34 cellular contexts compared by ENCODE assay signal in genomic region chr3:157513585-157513984, GRCh38.
"Had no signal": no experiment of that assay in that cellular context is flagged by ENCODE, and none has a peak within 500 bp of the region (broad histone marks: within the 10 kb centered on the region; RNA-seq: fewer than 3 reads in every experiment).

No MANE protein-coding gene starts in this region.

- H3K9me3 ChIP-seq: MG63 had no signal

- H3K4me3 ChIP-seq: MG63 had no signal

- DNase-seq: Karpas-422, Kasumi-1, MG63, MM.1S, MV-4-11, NCI-H1048, NCI-H1092, NCI-H1092 treated with DMSO at 0.1 percent for 48 hours, NCI-H1105, NCI-H1105 treated with DMSO at 0.1 percent for 48 hours, NCI-H1417, NCI-H1417 treated with DMSO at 0.1 percent for 48 hours, NCI-H1436, NCI-H1436 treated with DMSO at 0.1 percent for 48 hours, NCI-H146, NCI-H1694, NCI-H1694 treated with DMSO at 0.1 percent for 48 hours, NCI-H187, NCI-H187 treated with DMSO at 0.1 percent for 48 hours, NCI-H1930, NCI-H2029, NCI-H2029 treated with DMSO at 0.1 percent for 48 hours, NCI-H2081, NCI-H2081 treated with DMSO at 0.1 percent for 48 hours, NCI-H2107, NCI-H2171, NCI-H2171 treated with DMSO at 0.1 percent for 48 hours, NCI-H2227 treated with DMSO at 0.1 percent for 48 hours, NCI-H226, NCI-H345, NCI-H446, NCI-H446 treated with DMSO at 0.1 percent for 48 hours, NCI-H510A, NCI-H510A treated with DMSO at 0.1 percent for 48 hours had no signal

- H3K36me3 ChIP-seq: MG63 had no signal
